In the genomic region with DNA sequence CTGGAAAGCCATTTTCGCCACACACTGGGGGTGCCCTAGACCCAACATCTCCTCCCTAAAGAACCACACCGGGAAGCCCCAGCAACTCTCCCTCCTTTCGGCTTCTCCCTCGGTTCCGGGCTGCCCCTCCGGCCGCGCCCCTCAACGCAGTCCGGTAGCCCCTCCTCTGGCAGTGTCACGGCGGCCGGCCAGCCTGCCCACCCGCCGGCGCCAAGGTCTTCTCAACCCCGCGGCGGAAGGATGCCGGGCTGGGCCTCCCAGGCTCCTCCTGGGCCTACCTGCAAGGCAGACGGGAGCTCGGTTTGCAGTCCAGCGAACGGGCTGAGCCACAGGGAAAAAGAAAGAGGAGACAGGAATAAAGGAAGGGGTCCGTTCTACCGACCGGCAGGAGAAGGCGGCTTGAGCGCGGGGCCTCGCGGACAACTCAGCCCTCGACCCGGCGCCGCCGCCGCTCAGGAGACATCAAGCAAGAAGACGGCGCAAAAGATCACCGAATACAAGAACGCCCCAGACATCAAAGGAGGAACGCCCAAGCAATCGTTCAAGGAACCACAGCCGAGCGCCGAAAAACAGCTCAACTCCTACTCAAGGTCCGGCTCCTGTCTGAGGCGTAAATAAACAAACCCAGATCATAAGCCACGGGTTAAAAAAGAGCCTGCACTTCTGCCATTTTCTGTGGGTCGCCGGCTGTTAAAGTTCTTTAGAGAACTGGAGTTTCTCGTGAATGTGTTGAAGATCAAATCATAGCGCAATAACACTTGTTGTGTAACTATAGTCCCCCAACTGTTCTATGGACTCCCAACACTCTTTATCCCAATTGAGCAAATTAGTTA, we compare ENCODE assay signal across 9 cellular contexts. TPM values are rescaled to one million over a fixed set of nuclear protein-coding genes. Genes with fewer than 3 reads are reported as not detected.
DNase-seq lines count a peak whose midpoint lies in the region; ATAC-seq, FAIRE-seq and TF ChIP-seq lines count a peak whose summit lies in the region.
"Had no signal": no experiment of that assay in that cellular context is flagged by ENCODE, and none has a peak within 500 bp of the region (broad histone marks: within the 10 kb centered on the region; RNA-seq: fewer than 3 reads in every experiment).

A gene with protein sequence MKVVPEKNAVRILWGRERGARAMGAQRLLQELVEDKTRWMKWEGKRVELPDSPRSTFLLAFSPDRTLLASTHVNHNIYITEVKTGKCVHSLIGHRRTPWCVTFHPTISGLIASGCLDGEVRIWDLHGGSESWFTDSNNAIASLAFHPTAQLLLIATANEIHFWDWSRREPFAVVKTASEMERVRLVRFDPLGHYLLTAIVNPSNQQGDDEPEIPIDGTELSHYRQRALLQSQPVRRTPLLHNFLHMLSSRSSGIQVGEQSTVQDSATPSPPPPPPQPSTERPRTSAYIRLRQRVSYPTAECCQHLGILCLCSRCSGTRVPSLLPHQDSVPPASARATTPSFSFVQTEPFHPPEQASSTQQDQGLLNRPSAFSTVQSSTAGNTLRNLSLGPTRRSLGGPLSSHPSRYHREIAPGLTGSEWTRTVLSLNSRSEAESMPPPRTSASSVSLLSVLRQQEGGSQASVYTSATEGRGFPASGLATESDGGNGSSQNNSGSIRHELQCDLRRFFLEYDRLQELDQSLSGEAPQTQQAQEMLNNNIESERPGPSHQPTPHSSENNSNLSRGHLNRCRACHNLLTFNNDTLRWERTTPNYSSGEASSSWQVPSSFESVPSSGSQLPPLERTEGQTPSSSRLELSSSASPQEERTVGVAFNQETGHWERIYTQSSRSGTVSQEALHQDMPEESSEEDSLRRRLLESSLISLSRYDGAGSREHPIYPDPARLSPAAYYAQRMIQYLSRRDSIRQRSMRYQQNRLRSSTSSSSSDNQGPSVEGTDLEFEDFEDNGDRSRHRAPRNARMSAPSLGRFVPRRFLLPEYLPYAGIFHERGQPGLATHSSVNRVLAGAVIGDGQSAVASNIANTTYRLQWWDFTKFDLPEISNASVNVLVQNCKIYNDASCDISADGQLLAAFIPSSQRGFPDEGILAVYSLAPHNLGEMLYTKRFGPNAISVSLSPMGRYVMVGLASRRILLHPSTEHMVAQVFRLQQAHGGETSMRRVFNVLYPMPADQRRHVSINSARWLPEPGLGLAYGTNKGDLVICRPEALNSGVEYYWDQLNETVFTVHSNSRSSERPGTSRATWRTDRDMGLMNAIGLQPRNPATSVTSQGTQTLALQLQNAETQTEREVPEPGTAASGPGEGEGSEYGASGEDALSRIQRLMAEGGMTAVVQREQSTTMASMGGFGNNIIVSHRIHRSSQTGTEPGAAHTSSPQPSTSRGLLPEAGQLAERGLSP (N-terminal part only) (minus strand): TSS at position 474 of the 833 bp plus-strand sequence. CDS start 45,643 bp downstream, outside the sequence.

- H3K4me1 ChIP-seq in BE2C: no peaks in the 10 kb centered on the region

- H3K9me3 Mint-ChIP-seq in activated CD4-positive, alpha-beta T cell treated with anti-CD3 and anti-CD28 coated beads, Interleukin-2, amount 10 ng/mL, durations not matched to agents 24 days and 14 days: peaks cover 5% of the 10 kb centered on the region

- H3K27ac ChIP-seq in coronary artery: peak within 1 kb of the TSS; percentile 66 to 82

- DNase-seq in BE2C (peak; percentile 67), GM19239 (ENCODE audit: insufficient read length, low spot score) (peak; percentile 70), NCI-H524 treated with DMSO at 0.1 percent for 48 hours (lab: John Stamatoyannopoulos, UW) (peak; percentile 34), coronary artery (ENCODE audit: low spot score) (peak; percentile 86), left kidney (ENCODE audit: low read depth, low spot score) (peak; percentile 97)
- peak; percentile 96 for DNase-seq in activated CD4-positive, alpha-beta T cell treated with anti-CD3 and anti-CD28 coated beads, Interleukin-2, amount 10 ng/mL, durations not matched to agents 24 days and 14 days
- DNase-seq in stimulated activated CD4-positive, alpha-beta T cell treated with anti-CD3 and anti-CD28 coated beads, Interleukin-1b, Interleukin-23, amount 100 ng/mL, for 48 hours: peak; percentile 88

- ATAC-seq in HG03442 (IDR thresholded peaks at IDR 0.05; ENCODE audit: unreplicated experiment): peak; percentile 72

- TF ChIP-seq CTCF in BE2C (IDR thresholded peaks at IDR 0.05; ENCODE audit: low read depth, low read length) (no peak), coronary artery (IDR thresholded peaks at IDR 0.05) (no peak)

- peaks cover 11% of the 10 kb centered on the region for H3K36me3 Mint-ChIP-seq in activated CD4-positive, alpha-beta T cell treated with anti-CD3 and anti-CD28 coated beads, Interleukin-2, amount 10 ng/mL, durations not matched to agents 24 days and 14 days (ENCODE audit: low read depth)

- no peaks in the 10 kb centered on the region for H3K27me3 Mint-ChIP-seq in activated CD4-positive, alpha-beta T cell treated with anti-CD3 and anti-CD28 coated beads, Interleukin-2, amount 10 ng/mL, durations not matched to agents 24 days and 14 days

- H3K36me3 ChIP-seq in BE2C: no peaks in the 10 kb centered on the region

- H3K4me1 Mint-ChIP-seq in activated CD4-positive, alpha-beta T cell treated with anti-CD3 and anti-CD28 coated beads, Interleukin-2, amount 10 ng/mL, durations not matched to agents 24 days and 14 days: peaks cover 34% of the 10 kb centered on the region

- H3K9me3 ChIP-seq in BE2C: no peaks in the 10 kb centered on the region

- peak within 1 kb of the TSS; percentile 96 for H3K27ac Mint-ChIP-seq in activated CD4-positive, alpha-beta T cell treated with anti-CD3 and anti-CD28 coated beads, Interleukin-2, amount 10 ng/mL, durations not matched to agents 24 days and 14 days

- peak within 1 kb of the TSS; percentile 80 for H3K4me3 ChIP-seq in BE2C (ENCODE audit: low read depth, low read length)
- H3K4me3 ChIP-seq in coronary artery: peak within 1 kb of the TSS; percentile 88

- H3K4me3 Mint-ChIP-seq in activated CD4-positive, alpha-beta T cell treated with anti-CD3 and anti-CD28 coated beads, Interleukin-2, amount 10 ng/mL, durations not matched to agents 24 days and 14 days: peak within 1 kb of the TSS; percentile 99

- intact Hi-C loops in activated CD4-positive, alpha-beta T cell treated with anti-CD3 and anti-CD28 coated beads, Interleukin-2, amount 10 ng/mL, durations not matched to agents 24 days and 14 days (cut with micrococcal nuclease): loop anchor here (1.0 to 5.0 kb wide), 2 partner anchors 24 to 36 kb away; a partner anchor contains a TSS

- H3K27me3 ChIP-seq in BE2C: no peaks in the 10 kb centered on the region

- FAIRE-seq in GM19239 (lab: Jason Lieb, UNC): peak; percentile 91
- FAIRE-seq: islet of Langerhans had no signal

RNA-seq across cellular contexts. Expression of the gene that starts here (rescaled TPM):
- polyA plus RNA-seq in BE2C (2012; ENCODE audit: insufficient read depth, insufficient read length, low read depth): 23.1 TPM
- 27.7 and 34.9 TPM in 2 replicates for total RNA-seq in activated CD4-positive, alpha-beta T cell treated with anti-CD3 and anti-CD28 coated beads, Interleukin-2, amount 10 ng/mL, durations not matched to agents 24 days and 14 days

Comparison
In these comparisons a context has a peak if more than half of its experiments do, and no peak if none do; other contexts are left out.
1. Peak in every context shown above with its lines: DNase-seq, ATAC-seq, H3K4me3 ChIP-seq and H3K27ac ChIP-seq.
2. DNase-seq: peak in every context shown above with its lines; median percentile 97 in left kidney; 96 in activated CD4-positive, alpha-beta T cell treated with anti-CD3 and anti-CD28 coated beads, Interleukin-2, amount 10 ng/mL, durations not matched to agents 24 days and 14 days; 88 in stimulated activated CD4-positive, alpha-beta T cell treated with anti-CD3 and anti-CD28 coated beads, Interleukin-1b, Interleukin-23, amount 100 ng/mL, for 48 hours; 86 in coronary artery; 70 in GM19239; 67 in BE2C; 34 in NCI-H524 treated with DMSO at 0.1 percent for 48 hours.